Comparison of ENCODE assay signal across 6 cellular contexts in genomic region chr20:53627001-53627400, GRCh38. TPM values are rescaled to one million over a fixed set of nuclear protein-coding genes. Genes with fewer than 3 reads are reported as not detected.
DNase-seq lines count a peak whose midpoint lies in the region; ATAC-seq and TF ChIP-seq lines count a peak whose summit lies in the region.
"Not testable (repeated sequence)": the region's sequence is repeated elsewhere in the genome, so short reads cannot be mapped to it uniquely, and the experiment has no call there.

No MANE protein-coding gene starts in this region.

- H3K27me3 Mint-ChIP-seq in activated naive CD8-positive, alpha-beta T cell treated with anti-CD3 and anti-CD28 coated beads, Interleukin-2, amount 10 ng/mL, durations not matched to agents 7 days and 5 days = not testable (repeated sequence)

- BruUV-seq in OCI-LY7 (replicated peaks; lab: Mats Ljungman, UMichigan) = not testable (repeated sequence)

- ATAC-seq in RWPE2 (ENCODE audit: low read depth); activated naive CD8-positive, alpha-beta T cell treated with anti-CD3 and anti-CD28 coated beads, Interleukin-2, amount 10 ng/mL, durations not matched to agents 7 days and 5 days (ENCODE audit: low read depth); right lobe of liver; sciatic nerve: not testable (repeated sequence)

- H3K9me2 ChIP-seq in OCI-LY7 (ENCODE audit: insufficient read depth, low read length) = not testable (repeated sequence)

- H3K9me3 Mint-ChIP-seq in activated naive CD8-positive, alpha-beta T cell treated with anti-CD3 and anti-CD28 coated beads, Interleukin-2, amount 10 ng/mL, durations not matched to agents 7 days and 5 days = not testable (repeated sequence)

- peak overlapping the region; percentile 92; the same call in 1 of the 2 replicates for H2AFZ ChIP-seq in OCI-LY7 (ENCODE audit: low read length)

- not testable (repeated sequence) for H3K79me2 ChIP-seq in OCI-LY7 (ENCODE audit: insufficient read depth, low read depth, low read length)

- DNase-seq in OCI-LY7 (ENCODE audit: low spot score); activated naive CD8-positive, alpha-beta T cell treated with anti-CD3 and anti-CD28 coated beads, Interleukin-2, amount 10 ng/mL, durations not matched to agents 7 days and 5 days: not testable (repeated sequence)
- peak; percentile 33 for DNase-seq in RWPE2 (ENCODE audit: low spot score)
- peak in 2 of 3 donors; percentile 17 to 27 for DNase-seq in right lobe of liver
- DNase-seq in sciatic nerve (ENCODE audit: low spot score) = peak; percentile 32
- DNase-seq in stomach = peak; percentile 8

- H3K4me1 ChIP-seq in OCI-LY7 (ENCODE audit: insufficient read depth, low read length, poor library complexity, severe bottlenecking) (peaks cover 73% of the 10 kb centered on the region), RWPE2 (ENCODE audit: insufficient read depth, poor library complexity, severe bottlenecking) (peaks cover 23% of the 10 kb centered on the region), right lobe of liver (peaks cover 0 to 21% (median 5%) of the 10 kb centered on the region in 4 donors), stomach (peaks cover 9 to 31% (median 20%) of the 10 kb centered on the region in 4 donors)

- H3K4me2 ChIP-seq in OCI-LY7 (ENCODE audit: low read length) = not testable (repeated sequence)

- POLR2A ChIA-PET in OCI-LY7 (lab: Charles Lee) = interaction anchor here (0.6 to 1.8 kb wide), 7 partner anchors 19 to 299 kb away, joined by 3 to 6 read pairs (median 3); no protein-coding TSS in a partner anchor
- POLR2A ChIA-PET in activated naive CD8-positive, alpha-beta T cell treated with anti-CD3 and anti-CD28 coated beads, Interleukin-2, amount 10 ng/mL, durations not matched to agents 7 days and 5 days (lab: Charles Lee) = interaction anchor here (0.9 to 1.7 kb wide), 3 partner anchors 12 to 72 kb away, joined by 3 to 5 read pairs (median 3); no protein-coding TSS in a partner anchor

- not testable (repeated sequence) for TF ChIP-seq POLR2A in right lobe of liver (IDR thresholded peaks at IDR 0.05); stomach (IDR thresholded peaks at IDR 0.05)

- peak overlapping the region; percentile 84 for H3K27ac Mint-ChIP-seq in activated naive CD8-positive, alpha-beta T cell treated with anti-CD3 and anti-CD28 coated beads, Interleukin-2, amount 10 ng/mL, durations not matched to agents 7 days and 5 days

- WGBS in right lobe of liver (ENCODE audit: insufficient coverage, low coverage, low lambda C conversion rate, missing lambda C conversion rate) = 95% methylated on average over 10 of the region's 10 CpGs
- 81 to 94% (median 89%) methylated on average over 10 of the region's 10 CpGs for WGBS in stomach, 5 donors

- H3K9me3 ChIP-seq in OCI-LY7 (ENCODE audit: low read length); RWPE2 (ENCODE audit: severe bottlenecking); right lobe of liver; stomach: not testable (repeated sequence)

- H3K36me3 Mint-ChIP-seq in activated naive CD8-positive, alpha-beta T cell treated with anti-CD3 and anti-CD28 coated beads, Interleukin-2, amount 10 ng/mL, durations not matched to agents 7 days and 5 days = not testable (repeated sequence)

- H3K4me3 ChIP-seq in OCI-LY7 (ENCODE audit: low read depth, low read length, poor library complexity, severe bottlenecking); RWPE2 (ENCODE audit: severe bottlenecking); right lobe of liver; stomach: not testable (repeated sequence)

- H3K36me3 ChIP-seq in OCI-LY7 (ENCODE audit: insufficient read depth, low read length); RWPE2 (ENCODE audit: low read depth); right lobe of liver; stomach: not testable (repeated sequence)

- intact Hi-C loops in OCI-LY7 (cut with micrococcal nuclease; ENCODE audit: unreplicated experiment); right lobe of liver (cut with DNase I); sciatic nerve (cut with DNase I); stomach (cut with DNase I; ENCODE audit: low total_unique reads): not testable (repeated sequence)

- H3K4me1 Mint-ChIP-seq in activated naive CD8-positive, alpha-beta T cell treated with anti-CD3 and anti-CD28 coated beads, Interleukin-2, amount 10 ng/mL, durations not matched to agents 7 days and 5 days = peaks cover 34% of the 10 kb centered on the region

- H3K27me3 ChIP-seq in RWPE2 (ENCODE audit: insufficient read depth, poor library complexity, severe bottlenecking); right lobe of liver; stomach: not testable (repeated sequence)

- not testable (repeated sequence) for H4K20me1 ChIP-seq in OCI-LY7 (ENCODE audit: insufficient read depth, low read length)

- CTCF ChIA-PET in OCI-LY7 (lab: Charles Lee; ENCODE audit: unreplicated experiment) = not testable (repeated sequence)

- not testable (repeated sequence) for TF ChIP-seq EP300 in stomach (IDR thresholded peaks at IDR 0.05)

- H3K27ac ChIP-seq in OCI-LY7 (ENCODE audit: low read depth, low read length, poor library complexity, severe bottlenecking); RWPE2 (ENCODE audit: poor library complexity, severe bottlenecking); right lobe of liver; stomach: not testable (repeated sequence)

- not testable (repeated sequence) for H3K4me3 Mint-ChIP-seq in activated naive CD8-positive, alpha-beta T cell treated with anti-CD3 and anti-CD28 coated beads, Interleukin-2, amount 10 ng/mL, durations not matched to agents 7 days and 5 days

- not testable (repeated sequence) for TF ChIP-seq CTCF in OCI-LY7 (conservative IDR thresholded peaks at IDR 0.05; ENCODE audit: low read length); RWPE2 (IDR thresholded peaks at IDR 0.05; ENCODE audit: poor library complexity, severe bottlenecking); right lobe of liver (IDR thresholded peaks at IDR 0.05); stomach (IDR thresholded peaks at IDR 0.05)

RNA-seq across cellular contexts. Expression of gene ZNF217, which starts 33.4 kb away (rescaled TPM):
- total RNA-seq in OCI-LY7 (2014; rRNA removed; shearing (Covaris generic)) = 35.1 and 39.7 TPM in 2 replicates
- total RNA-seq in OCI-LY7 (2022) (68.4 and 77.0 TPM in 2 replicates), right lobe of liver (10 to 100 TPM; 11.3 to 27.1 (median 15.8) TPM), sciatic nerve (34.9 TPM), stomach (10 to 100 TPM; 24.3 to 40.2 (median 31.7) TPM)
- total RNA-seq in activated naive CD8-positive, alpha-beta T cell treated with anti-CD3 and anti-CD28 coated beads, Interleukin-2, amount 10 ng/mL, durations not matched to agents 7 days and 5 days = 100 to 1,000 TPM; 133 to 144 TPM
- polyA plus RNA-seq in stomach = 1 to 10 TPM; 6.3 to 9.6 (median 7.1) TPM
